16 cellular contexts compared by ENCODE assay signal in the genomic region with DNA sequence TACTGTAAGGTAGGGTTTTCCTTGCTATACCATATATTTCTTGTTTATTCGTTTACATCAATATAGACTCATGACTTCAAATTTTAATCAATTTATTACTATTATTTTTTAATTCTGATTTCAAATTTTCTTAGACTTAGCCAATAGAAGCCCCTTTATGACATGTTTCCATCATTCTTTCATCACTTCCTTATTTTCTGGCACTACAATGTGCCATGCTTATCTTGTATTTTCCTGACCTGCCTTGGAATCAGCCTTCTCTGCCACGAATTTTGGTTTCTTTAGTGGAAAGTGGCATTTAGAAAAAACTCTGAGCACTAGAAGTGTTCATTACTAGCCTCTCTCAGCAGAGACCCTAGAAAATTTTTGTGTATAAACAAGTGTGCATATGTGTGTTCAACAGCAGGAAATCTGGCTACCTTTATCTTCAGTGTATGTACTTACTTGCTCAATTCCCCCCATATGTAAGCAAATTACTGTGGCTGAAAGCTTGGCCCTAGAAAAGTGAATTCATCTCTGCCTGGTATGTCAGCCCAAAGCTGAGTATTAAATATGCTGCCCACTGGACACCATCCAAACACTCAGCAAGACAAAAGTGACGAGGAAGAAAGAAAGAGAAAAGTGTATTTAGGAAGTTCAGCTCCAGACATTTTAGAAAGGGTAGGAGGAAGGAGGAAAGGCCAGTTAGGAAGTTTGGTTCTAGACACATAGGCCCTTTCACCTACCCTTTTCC. TPM values are rescaled to one million over a fixed set of nuclear protein-coding genes. Genes with fewer than 3 reads are reported as not detected.
DNase-seq lines count a peak whose midpoint lies in the region; ATAC-seq, FAIRE-seq and TF ChIP-seq lines count a peak whose summit lies in the region.
"Had no signal": no experiment of that assay in that cellular context is flagged by ENCODE, and none has a peak within 500 bp of the region (broad histone marks: within the 10 kb centered on the region; RNA-seq: fewer than 3 reads in every experiment).

No MANE protein-coding gene starts in this region.

- 55% methylated on average over 3 of the region's 3 CpGs for WGBS in HepG2 (ENCODE audit: low lambda C conversion rate)
- WGBS in right lobe of liver (ENCODE audit: insufficient coverage, low coverage, low lambda C conversion rate, missing lambda C conversion rate): 83% methylated on average over 3 of the region's 3 CpGs

- TF ChIP-seq EP300 in HepG2 (IDR thresholded peaks at IDR 0.05; ENCODE audit: low read depth in 2 of 2, low read length in 2 of 2) (peak in 1 of 2 experiments; percentile 51; a peak in 2 of 4 replicates), HepG2 (CRISPR knock-in tag; IDR thresholded peaks at IDR 0.05; ENCODE audit: borderline replicate concordance) (no peak)

- no peaks in the 10 kb centered on the region for H3K27me3 Mint-ChIP-seq in progenitor cell of endocrine pancreas
- no peaks in the 10 kb centered on the region for H3K27me3 Mint-ChIP-seq in naive thymus-derived CD4-positive, alpha-beta T cell

- H3K36me3 ChIP-seq in HepG2 (replicated peaks in 1 of 2; ENCODE audit: control insufficient read depth in 1 of 2, insufficient read depth in 2 of 2, low read length in 2 of 2) (no peaks in the 10 kb centered on the region), right lobe of liver (no peaks in the 10 kb centered on the region)
- peaks cover 0 to 7% (median 0%) of the 10 kb centered on the region in 3 experiments for H3K36me3 ChIP-seq in naive thymus-derived CD4-positive, alpha-beta T cell (ENCODE audit: control insufficient read depth in 2 of 3, insufficient read depth in 3 of 3, low read length in 3 of 3)
- H3K36me3 ChIP-seq: HAP-1 had no signal

- no peak overlapping the region for H3K4me3 Mint-ChIP-seq in progenitor cell of endocrine pancreas (ENCODE audit: low read depth)
- no peak overlapping the region for H3K4me3 Mint-ChIP-seq in naive thymus-derived CD4-positive, alpha-beta T cell
- H3K4me3 Mint-ChIP-seq: CD14-positive monocyte; CD8-positive, alpha-beta T cell; HFFc6 had no signal

- peak overlapping the region; percentile 39 for H3K27ac ChIP-seq in HepG2 (ENCODE audit: extremely low read length, insufficient read depth, low read length)
- H3K27ac ChIP-seq in right lobe of liver: no peak overlapping the region
- no peak overlapping the region for H3K27ac ChIP-seq in naive thymus-derived CD4-positive, alpha-beta T cell (ENCODE audit: low read depth, low read length)
- H3K27ac ChIP-seq: A549 had no signal

- in situ Hi-C loops in HepG2 (cut with HindIII; ENCODE audit: extremely low pct_ligation_motif_present, low pct_unique_long_range_greater_than_20kb) (no loop called here), GM13976 (cut with MboI; ENCODE audit: low sequenced_read_pairs, unreplicated experiment) (no loop called here)

- H3K4me3 ChIP-seq in HepG2 (replicated peaks in 1 of 3; ENCODE audit: insufficient read depth in 1 of 3, low read depth in 2 of 3, low read length in 3 of 3): no peak overlapping the region
- no peak overlapping the region for H3K4me3 ChIP-seq in right lobe of liver
- no peak overlapping the region for H3K4me3 ChIP-seq in naive thymus-derived CD4-positive, alpha-beta T cell (ENCODE audit: low read length)
- H3K4me3 ChIP-seq: A549, HAP-1 had no signal

- ATAC-seq in HepG2: no peak
- ATAC-seq in right lobe of liver: no peak
- no peak for ATAC-seq in naive thymus-derived CD4-positive, alpha-beta T cell
- ATAC-seq in GM21447 (IDR thresholded peaks at IDR 0.05; ENCODE audit: unreplicated experiment): no peak
- ATAC-seq: A549; CD8-positive, alpha-beta T cell had no signal

- H3K27me3 ChIP-seq in HepG2 (ENCODE audit: control insufficient read depth in 1 of 2, insufficient read depth in 2 of 2, low read length in 2 of 2) (no peaks in the 10 kb centered on the region; a peak in 1 of 5 replicates), right lobe of liver (no peaks in the 10 kb centered on the region)
- no peaks in the 10 kb centered on the region for H3K27me3 ChIP-seq in naive thymus-derived CD4-positive, alpha-beta T cell (ENCODE audit: control insufficient read depth in 2 of 2, insufficient read depth in 2 of 2, low read length in 2 of 2)

- CTCF ChIA-PET in HepG2 (lab: Yijun Ruan, JAX; ENCODE audit: low intra/inter-chr PET ratio, low total read pairs): no interaction called here
- CTCF ChIA-PET in naive thymus-derived CD4-positive, alpha-beta T cell (lab: Charles Lee): no interaction called here

- H3K9me3 ChIP-seq in HepG2 (ENCODE audit: low read length): no peaks in the 10 kb centered on the region
- no peaks in the 10 kb centered on the region for H3K9me3 ChIP-seq in right lobe of liver
- no peaks in the 10 kb centered on the region for H3K9me3 ChIP-seq in naive thymus-derived CD4-positive, alpha-beta T cell (ENCODE audit: control insufficient read depth in 2 of 3, low read length in 3 of 3)
- H3K9me3 ChIP-seq: A549, Caco-2, HAP-1 had no signal

- H3K9me3 Mint-ChIP-seq in progenitor cell of endocrine pancreas (ENCODE audit: low read depth): peaks cover 9% of the 10 kb centered on the region
- H3K9me3 Mint-ChIP-seq in naive thymus-derived CD4-positive, alpha-beta T cell: no peaks in the 10 kb centered on the region
- H3K9me3 Mint-ChIP-seq: CD14-positive monocyte; CD8-positive, alpha-beta T cell; HFFc6 had no signal

- POLR2A ChIA-PET in HepG2 (lab: Yijun Ruan, JAX): interaction anchor here (0.8 to 1.7 kb wide), 3 partner anchors 20 to 474 kb away, joined by 3 to 4 read pairs (median 3); a partner anchor contains a TSS
- POLR2A ChIA-PET in naive thymus-derived CD4-positive, alpha-beta T cell (lab: Charles Lee): no interaction called here

- peak; percentile 54 for FAIRE-seq in HepG2 (lab: Jason Lieb, UNC)
- FAIRE-seq: A549, GM19239, H1 had no signal

- intact Hi-C loops in HepG2 (cut with micrococcal nuclease; ENCODE audit: unreplicated experiment) (no loop called here), right lobe of liver (cut with DNase I) (no loop called here)
- intact Hi-C loops in naive thymus-derived CD4-positive, alpha-beta T cell (cut with micrococcal nuclease): no loop called here

- DNase-seq in HepG2 (ENCODE audit: low spot score): peak; percentile 61
- no peak for DNase-seq in right lobe of liver
- DNase-seq in HuH-7 (ENCODE audit: low spot score): peak; percentile 10
- DNase-seq in OCI-M1 (lab: John Stamatoyannopoulos, UW): peak; percentile 42
- DNase-seq in progenitor cell of endocrine pancreas (ENCODE audit: low spot score, unreplicated experiment): no peak
- no peak for DNase-seq in naive thymus-derived CD4-positive, alpha-beta T cell
- no peak for DNase-seq in GM13976 (ENCODE audit: low spot score)
- DNase-seq: Caco-2; CD8-positive, alpha-beta T cell; HFFc6 had no signal

- peaks cover 19% of the 10 kb centered on the region for H3K4me1 Mint-ChIP-seq in progenitor cell of endocrine pancreas (ENCODE audit: low read depth)
- peaks cover 0 to 26% (median 16%) of the 10 kb centered on the region in 7 donors for H3K4me1 Mint-ChIP-seq in naive thymus-derived CD4-positive, alpha-beta T cell

- no peaks in the 10 kb centered on the region for H4K20me1 ChIP-seq in HepG2 (ENCODE audit: insufficient read depth, low read length)

- peaks cover 17% of the 10 kb centered on the region for H3K36me3 Mint-ChIP-seq in progenitor cell of endocrine pancreas (ENCODE audit: insufficient read depth)
- H3K36me3 Mint-ChIP-seq in naive thymus-derived CD4-positive, alpha-beta T cell: peaks cover 0 to 3% (median 0%) of the 10 kb centered on the region in 5 donors
- H3K36me3 Mint-ChIP-seq: CD14-positive monocyte; CD8-positive, alpha-beta T cell had no signal

- no peak overlapping the region for H2AFZ ChIP-seq in HepG2 (ENCODE audit: low read length)

- TF ChIP-seq POLR2A in HepG2 (IDR thresholded peaks at IDR 0.05; ENCODE audit: insufficient read depth in 1 of 2, low read depth in 2 of 2, low read length in 2 of 2): no peak
- no peak for TF ChIP-seq POLR2A in right lobe of liver (IDR thresholded peaks at IDR 0.05)

- H3K4me1 ChIP-seq in HepG2 (ENCODE audit: insufficient read depth, low read length): peaks cover 48% of the 10 kb centered on the region
- H3K4me1 ChIP-seq in right lobe of liver: peaks cover 0 to 23% (median 0%) of the 10 kb centered on the region in 4 donors
- H3K4me1 ChIP-seq in naive thymus-derived CD4-positive, alpha-beta T cell (ENCODE audit: control insufficient read depth in 2 of 2, insufficient read depth in 2 of 2, low read length in 2 of 2): peaks cover 8% of the 10 kb centered on the region in 2 donors

- TF ChIP-seq CTCF in HepG2 (CRISPR knock-in tag; IDR thresholded peaks at IDR 0.05) (no peak), right lobe of liver (IDR thresholded peaks at IDR 0.05) (no peak), progenitor cell of endocrine pancreas (IDR thresholded peaks at IDR 0.05; ENCODE audit: unreplicated experiment) (no peak), GM13976 (IDR thresholded peaks at IDR 0.05; ENCODE audit: borderline replicate concordance, control extremely low read depth, extremely low read depth, insufficient read depth, missing control alignments) (no peak)

- peak overlapping the region; percentile 8; the same call in 1 of the 2 replicates for H3K9ac ChIP-seq in HepG2 (ENCODE audit: insufficient read depth, low read depth, low read length)

- peak overlapping the region; percentile 14 for H3K27ac Mint-ChIP-seq in progenitor cell of endocrine pancreas
- H3K27ac Mint-ChIP-seq in naive thymus-derived CD4-positive, alpha-beta T cell: no peak overlapping the region
- H3K27ac Mint-ChIP-seq: CD14-positive monocyte; CD8-positive, alpha-beta T cell; HFFc6 had no signal

- TF ChIP-seq RAD21 in HepG2 (CRISPR knock-in tag; IDR thresholded peaks at IDR 0.05): no peak

- BruUV-seq in HepG2 (replicated peaks; lab: Mats Ljungman, UMichigan): no TSS peak

- H3K4me2 ChIP-seq in HepG2 (ENCODE audit: low read depth, low read length): peak overlapping the region; percentile 52
- H3K4me2 ChIP-seq: A549 had no signal

- H3K79me2 ChIP-seq in HepG2 (ENCODE audit: insufficient read depth, low read length): peaks cover 95% of the 10 kb centered on the region

RNA-seq across cellular contexts. Expression of a gene that starts 4.0 kb away (rescaled TPM):
- 36.1 and 53.9 TPM in 2 replicates for total RNA-seq in HepG2 (2016; rRNA removed; fragmentation: Illumina TruSeq; extraction: Trizol)
- total RNA-seq in HepG2 (2016; cell fraction: cytosol; rRNA removed; fragmentation: Illumina TruSeq; extraction: Trizol; ENCODE audit: low read depth): 18.6 and 19.4 TPM in 2 replicates
- total RNA-seq in HepG2 (2016; cell fraction: insoluble cytoplasmic fraction; rRNA removed; fragmentation: Illumina TruSeq; extraction: Trizol): 30.7 and 52.2 TPM in 2 replicates
- 6.0 and 11.4 TPM in 2 replicates for total RNA-seq in HepG2 (2016; cell fraction: membrane; rRNA removed; fragmentation: Illumina TruSeq; extraction: Trizol)
- total RNA-seq in HepG2 (2016; cell fraction: nucleus; rRNA removed; fragmentation: Illumina TruSeq; extraction: Trizol): 93.2 and 99.9 TPM in 2 replicates
- polyA plus RNA-seq in HepG2 (2011; rRNA removed): 8.4 and 8.5 TPM in 2 replicates
- polyA plus RNA-seq in HepG2 (2011; cell fraction: cytosol; rRNA removed): 3.6 and 5.7 TPM in 2 replicates
- 8.6 and 11.5 TPM in 2 replicates for polyA plus RNA-seq in HepG2 (2011; cell fraction: nucleus; rRNA removed)
- polyA plus RNA-seq in HepG2 (2012): 7.0 and 7.5 TPM in 2 replicates
- 0.35 and 0.42 TPM in 2 replicates for polyA plus RNA-seq in HepG2 (2016; cell fraction: cytosol; fragmentation: Illumina TruSeq; extraction: Trizol; ENCODE audit: low read depth)
- polyA plus RNA-seq in HepG2 (2016; cell fraction: insoluble cytoplasmic fraction; fragmentation: Illumina TruSeq; extraction: Trizol; ENCODE audit: low read depth): 16.7 and 19.2 TPM in 2 replicates
- polyA plus RNA-seq in HepG2 (2016; cell fraction: membrane; fragmentation: Illumina TruSeq; extraction: Trizol; ENCODE audit: low read depth): 1.00 and 1.6 TPM in 2 replicates
- 15.2 and 16.2 TPM in 2 replicates for polyA plus RNA-seq in HepG2 (2016; cell fraction: nucleus; fragmentation: Illumina TruSeq; extraction: Trizol; ENCODE audit: insufficient read depth, low read depth)
- 9.0 and 15.1 TPM in 2 replicates for polyA minus RNA-seq in HepG2 (2011; rRNA and poly(A)+ RNA removed; ENCODE audit: low replicate concordance)
- polyA minus RNA-seq in HepG2 (2011; cell fraction: cytosol; rRNA and poly(A)+ RNA removed): 9.1 and 15.6 TPM in 2 replicates
- 137 and 167 TPM in 2 replicates for polyA minus RNA-seq in HepG2 (2011; cell fraction: nucleus; rRNA and poly(A)+ RNA removed)
- total RNA-seq in right lobe of liver: 10 to 100 TPM in 1 of 6 experiments, 1 to 10 TPM in 5; 2.2 to 14.8 (median 3.7) TPM
- 45.0 and 49.3 TPM in 2 replicates for total RNA-seq in progenitor cell of endocrine pancreas
- 10 to 100 TPM in 2 of 5 experiments, 1 to 10 TPM in 3; 5.2 to 12.1 (median 9.4) TPM for total RNA-seq in naive thymus-derived CD4-positive, alpha-beta T cell
- polyA plus RNA-seq in naive thymus-derived CD4-positive, alpha-beta T cell: 1 to 10 TPM; 3.2 to 8.6 TPM

RNA-seq across cellular contexts. Expression of a gene that starts 4.1 kb away (rescaled TPM):
- total RNA-seq in HepG2 (2016; rRNA removed; fragmentation: Illumina TruSeq; extraction: Trizol) (203 and 230 TPM in 2 replicates), right lobe of liver (10 to 100 TPM; 20.4 to 29.1 (median 24.8) TPM), progenitor cell of endocrine pancreas (69.2 and 72.6 TPM in 2 replicates)
- 50.2 and 64.8 TPM in 2 replicates for total RNA-seq in HepG2 (2016; cell fraction: cytosol; rRNA removed; fragmentation: Illumina TruSeq; extraction: Trizol; ENCODE audit: low read depth)
- total RNA-seq in HepG2 (2016; cell fraction: insoluble cytoplasmic fraction; rRNA removed; fragmentation: Illumina TruSeq; extraction: Trizol): 202 and 240 TPM in 2 replicates
- total RNA-seq in HepG2 (2016; cell fraction: membrane; rRNA removed; fragmentation: Illumina TruSeq; extraction: Trizol): 121 and 122 TPM in 2 replicates
- 110 and 134 TPM in 2 replicates for total RNA-seq in HepG2 (2016; cell fraction: nucleus; rRNA removed; fragmentation: Illumina TruSeq; extraction: Trizol)
- polyA plus RNA-seq in HepG2 (2011; rRNA removed): 90.1 and 103 TPM in 2 replicates
- polyA plus RNA-seq in HepG2 (2011; cell fraction: cytosol; rRNA removed): 87.8 and 109 TPM in 2 replicates
- 117 and 121 TPM in 2 replicates for polyA plus RNA-seq in HepG2 (2011; cell fraction: nucleus; rRNA removed)
- 62.9 and 86.3 TPM in 2 replicates for polyA plus RNA-seq in HepG2 (2012)
- polyA plus RNA-seq in HepG2 (2016; cell fraction: cytosol; fragmentation: Illumina TruSeq; extraction: Trizol; ENCODE audit: low read depth): 51.3 and 56.0 TPM in 2 replicates
- polyA plus RNA-seq in HepG2 (2016; cell fraction: insoluble cytoplasmic fraction; fragmentation: Illumina TruSeq; extraction: Trizol; ENCODE audit: low read depth): 176 and 195 TPM in 2 replicates
- 85.6 and 91.5 TPM in 2 replicates for polyA plus RNA-seq in HepG2 (2016; cell fraction: membrane; fragmentation: Illumina TruSeq; extraction: Trizol; ENCODE audit: low read depth)
- polyA plus RNA-seq in HepG2 (2016; cell fraction: nucleus; fragmentation: Illumina TruSeq; extraction: Trizol; ENCODE audit: insufficient read depth, low read depth): 144 and 146 TPM in 2 replicates
- 37.9 and 79.9 TPM in 2 replicates for polyA minus RNA-seq in HepG2 (2011; rRNA and poly(A)+ RNA removed; ENCODE audit: low replicate concordance)
- 77.2 and 82.7 TPM in 2 replicates for polyA minus RNA-seq in HepG2 (2011; cell fraction: cytosol; rRNA and poly(A)+ RNA removed)
- 96.0 and 104 TPM in 2 replicates for polyA minus RNA-seq in HepG2 (2011; cell fraction: nucleus; rRNA and poly(A)+ RNA removed)
- 10 to 100 TPM; 25.7 to 92.9 (median 53.6) TPM for total RNA-seq in naive thymus-derived CD4-positive, alpha-beta T cell
- polyA plus RNA-seq in naive thymus-derived CD4-positive, alpha-beta T cell: 10 to 100 TPM; 74.9 to 77.3 TPM

Comparison
In these comparisons a context has a peak if more than half of its experiments do, and no peak if none do; other contexts are left out.
1. DNase-seq: peak in HepG2 (single experiment), HuH-7 (single experiment) and OCI-M1 (single experiment); none in right lobe of liver (0 of 3), progenitor cell of endocrine pancreas (single experiment), naive thymus-derived CD4-positive, alpha-beta T cell (0 of 9) and GM13976 (single experiment).